33 cellular contexts compared by ENCODE assay signal in the genomic region with DNA sequence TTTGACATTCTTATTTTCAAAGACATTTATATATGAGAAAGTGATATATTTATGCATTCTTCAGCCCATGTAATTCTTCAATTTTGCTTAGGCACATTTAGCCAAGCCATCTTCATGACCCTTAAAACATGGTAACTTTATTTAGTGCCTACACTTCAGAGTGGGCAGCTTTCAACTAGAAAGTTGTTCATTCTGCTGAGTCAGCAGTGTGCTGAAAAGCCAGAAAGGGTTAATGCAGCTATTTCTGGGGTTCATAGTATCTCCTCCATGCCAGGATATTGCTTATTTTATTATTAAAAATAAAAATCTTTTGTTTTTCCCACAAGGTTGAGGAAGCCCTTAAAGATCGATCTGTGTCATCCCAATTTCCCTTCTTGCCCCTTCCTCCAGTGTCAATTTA.
"Had no signal": no experiment of that assay in that cellular context is flagged by ENCODE, and none has a peak within 500 bp of the region (broad histone marks: within the 10 kb centered on the region; RNA-seq: fewer than 3 reads in every experiment).

No MANE protein-coding gene starts in this region.

- H3K27me3 ChIP-seq: ascending aorta, breast epithelium, cardiac muscle cell, esophagus muscularis mucosa, foreskin keratinocyte, gastrocnemius medialis, heart left ventricle had no signal

- H3K27ac ChIP-seq: ascending aorta, breast epithelium, cardiac muscle cell, coronary artery, dorsolateral prefrontal cortex, esophagus muscularis mucosa, foreskin keratinocyte, gastrocnemius medialis, heart left ventricle, VCaP had no signal

- H3K4me3 Mint-ChIP-seq: activated CD4-positive, alpha-beta memory T cell treated with anti-CD3 and anti-CD28 coated beads, Interleukin-2, amount 10 ng/mL, durations not matched to agents 7 days and 5 days; activated CD4-positive, alpha-beta T cell treated with anti-CD3 and anti-CD28 coated beads, Interleukin-2, amount 10 ng/mL, durations not matched to agents 7 days and 5 days; activated naive CD4-positive, alpha-beta T cell treated with anti-CD3 and anti-CD28 coated beads, Interleukin-2, amount 10 ng/mL, durations not matched to agents 7 days and 5 days; activated naive CD8-positive, alpha-beta T cell treated with anti-CD3 and anti-CD28 coated beads, Interleukin-2, amount 10 ng/mL, durations not matched to agents 7 days and 5 days; activated T-cell treated with anti-CD3 and anti-CD28 coated beads, Interleukin-2, amount 50 U/mL, for 24 hours; activated T-cell treated with anti-CD3 and anti-CD28 coated beads, Interleukin-2, amount 50 U/mL, for 72 hours; brain; dendritic cell treated with granulocyte-macrophage colony-stimulating factor and Interleukin-4, amounts not matched to agents 40 ng/mL and 50 ng/mL, for 4 days; effector memory CD8-positive, alpha-beta T cell; WTC11 had no signal

- H3K27ac Mint-ChIP-seq: activated CD4-positive, alpha-beta memory T cell treated with anti-CD3 and anti-CD28 coated beads, Interleukin-2, amount 10 ng/mL, durations not matched to agents 7 days and 5 days; activated CD4-positive, alpha-beta T cell treated with anti-CD3 and anti-CD28 coated beads, Interleukin-2, amount 10 ng/mL, durations not matched to agents 7 days and 5 days; activated naive CD4-positive, alpha-beta T cell treated with anti-CD3 and anti-CD28 coated beads, Interleukin-2, amount 10 ng/mL, durations not matched to agents 7 days and 5 days; activated naive CD4-positive, alpha-beta T cell treated with anti-CD3 and anti-CD28 coated beads, Interleukin-2, amount 50 U/mL, for 72 hours; activated naive CD8-positive, alpha-beta T cell treated with anti-CD3 and anti-CD28 coated beads, Interleukin-2, amount 10 ng/mL, durations not matched to agents 7 days and 5 days; activated T-cell treated with anti-CD3 and anti-CD28 coated beads, Interleukin-2, amount 50 U/mL, for 24 hours; activated T-cell treated with anti-CD3 and anti-CD28 coated beads, Interleukin-2, amount 50 U/mL, for 72 hours; brain; dendritic cell treated with granulocyte-macrophage colony-stimulating factor and Interleukin-4, amounts not matched to agents 40 ng/mL and 50 ng/mL, for 4 days; effector memory CD8-positive, alpha-beta T cell; WTC11 had no signal

- H3K27me3 Mint-ChIP-seq: activated CD4-positive, alpha-beta memory T cell treated with anti-CD3 and anti-CD28 coated beads, Interleukin-2, amount 10 ng/mL, durations not matched to agents 7 days and 5 days; activated naive CD4-positive, alpha-beta T cell treated with anti-CD3 and anti-CD28 coated beads, Interleukin-2, amount 10 ng/mL, durations not matched to agents 7 days and 5 days had no signal

- H3K4me3 ChIP-seq: ascending aorta, breast epithelium, cardiac muscle cell, coronary artery, dorsolateral prefrontal cortex, esophagus muscularis mucosa, gastrocnemius medialis, heart left ventricle had no signal

- H3K9me3 ChIP-seq: ascending aorta, breast epithelium, esophagus muscularis mucosa, gastrocnemius medialis, heart left ventricle had no signal

- H3K36me3 ChIP-seq: ascending aorta, breast epithelium, cardiac muscle cell, esophagus muscularis mucosa, gastrocnemius medialis, heart left ventricle had no signal

- H3K9me3 Mint-ChIP-seq: activated CD4-positive, alpha-beta memory T cell treated with anti-CD3 and anti-CD28 coated beads, Interleukin-2, amount 10 ng/mL, durations not matched to agents 7 days and 5 days; activated CD4-positive, alpha-beta T cell treated with anti-CD3 and anti-CD28 coated beads, Interleukin-2, amount 10 ng/mL, durations not matched to agents 7 days and 5 days; activated naive CD4-positive, alpha-beta T cell treated with anti-CD3 and anti-CD28 coated beads, Interleukin-2, amount 10 ng/mL, durations not matched to agents 7 days and 5 days; activated naive CD8-positive, alpha-beta T cell treated with anti-CD3 and anti-CD28 coated beads, Interleukin-2, amount 10 ng/mL, durations not matched to agents 7 days and 5 days; activated T-cell treated with anti-CD3 and anti-CD28 coated beads, Interleukin-2, amount 50 U/mL, for 24 hours; brain; dendritic cell treated with granulocyte-macrophage colony-stimulating factor and Interleukin-4, amounts not matched to agents 40 ng/mL and 50 ng/mL, for 4 days had no signal

- H3K4me1 ChIP-seq: breast epithelium, esophagus muscularis mucosa, foreskin keratinocyte, gastrocnemius medialis had no signal

- DNase-seq: activated CD4-positive, alpha-beta memory T cell treated with anti-CD3 and anti-CD28 coated beads, Interleukin-2, amount 10 ng/mL, durations not matched to agents 7 days and 5 days; activated CD4-positive, alpha-beta T cell treated with anti-CD3 and anti-CD28 coated beads for 1 hour; activated CD4-positive, alpha-beta T cell treated with anti-CD3 and anti-CD28 coated beads for 4 hours; activated CD4-positive, alpha-beta T cell treated with anti-CD3 and anti-CD28 coated beads, Interleukin-2, amount 10 ng/mL, durations not matched to agents 7 days and 5 days; activated CD4-positive, alpha-beta T cell treated with anti-CD3 and anti-CD28 coated beads, Interleukin-2, amount 50 U/mL, for 4 hours; activated CD8-positive, alpha-beta memory T cell treated with anti-CD3 and anti-CD28 coated beads, Interleukin-2, amount 50 U/mL, for 48 hours; activated gamma-delta T cell; activated naive CD4-positive, alpha-beta T cell; activated naive CD4-positive, alpha-beta T cell treated with anti-CD3 and anti-CD28 coated beads, Interleukin-2, amount 10 ng/mL, durations not matched to agents 7 days and 5 days; activated naive CD8-positive, alpha-beta T cell treated with anti-CD3 and anti-CD28 coated beads, Interleukin-2, amount 10 ng/mL, durations not matched to agents 7 days and 5 days; activated T-cell treated with anti-CD3 and anti-CD28 coated beads for 4 hours; activated T-cell treated with anti-CD3 and anti-CD28 coated beads, Interleukin-2, amount 50 U/mL, for 24 hours; activated T-cell treated with anti-CD3 and anti-CD28 coated beads, Interleukin-2, amount 50 U/mL, for 72 hours; central memory CD4-positive, alpha-beta T cell; cerebellar nuclear complex; dorsolateral prefrontal cortex; effector memory CD8-positive, alpha-beta T cell; erythroblast; gastrocnemius medialis; glutamatergic neuron; heart left ventricle; T-helper 2 cell had no signal

- H3K36me3 Mint-ChIP-seq: activated naive CD4-positive, alpha-beta T cell treated with anti-CD3 and anti-CD28 coated beads, Interleukin-2, amount 10 ng/mL, durations not matched to agents 7 days and 5 days; activated naive CD4-positive, alpha-beta T cell treated with anti-CD3 and anti-CD28 coated beads, Interleukin-2, amount 50 U/mL, for 72 hours; activated naive CD8-positive, alpha-beta T cell treated with anti-CD3 and anti-CD28 coated beads, Interleukin-2, amount 10 ng/mL, durations not matched to agents 7 days and 5 days; brain; WTC11 had no signal

- ATAC-seq: activated naive CD4-positive, alpha-beta T cell treated with anti-CD3 and anti-CD28 coated beads, Interleukin-2, amount 50 U/mL, for 72 hours; activated T-cell treated with anti-CD3 and anti-CD28 coated beads, Interleukin-2, amount 50 U/mL, for 72 hours; effector memory CD8-positive, alpha-beta T cell; gastrocnemius medialis; WTC11 had no signal

- H3K4me1 Mint-ChIP-seq: activated CD4-positive, alpha-beta memory T cell treated with anti-CD3 and anti-CD28 coated beads, Interleukin-2, amount 10 ng/mL, durations not matched to agents 7 days and 5 days; activated CD4-positive, alpha-beta T cell treated with anti-CD3 and anti-CD28 coated beads, Interleukin-2, amount 10 ng/mL, durations not matched to agents 7 days and 5 days; activated naive CD4-positive, alpha-beta T cell treated with anti-CD3 and anti-CD28 coated beads, Interleukin-2, amount 10 ng/mL, durations not matched to agents 7 days and 5 days; activated naive CD8-positive, alpha-beta T cell treated with anti-CD3 and anti-CD28 coated beads, Interleukin-2, amount 10 ng/mL, durations not matched to agents 7 days and 5 days; brain had no signal
